In the genomic region with DNA sequence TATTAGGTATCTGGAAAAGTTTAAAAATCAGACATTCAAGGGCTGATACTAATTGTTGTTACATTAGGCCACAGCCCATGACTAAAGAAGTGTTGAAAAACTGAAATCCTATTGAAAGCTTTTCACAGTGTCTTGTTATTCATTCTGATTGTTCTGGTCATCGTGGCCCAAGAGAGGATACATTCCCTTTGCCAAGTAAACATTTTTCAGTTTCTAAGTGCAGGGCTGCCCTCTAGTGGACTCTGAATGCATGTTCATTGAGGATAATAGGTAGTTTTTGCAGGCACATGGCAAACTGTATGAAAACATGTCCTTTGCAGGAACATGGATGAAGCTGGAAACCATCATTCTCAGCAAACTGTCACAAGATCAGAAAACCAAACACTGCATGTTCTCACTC, we compare ENCODE assay signal across 8 cellular contexts.
DNase-seq lines count a peak whose midpoint lies in the region; ATAC-seq and TF ChIP-seq lines count a peak whose summit lies in the region.

No MANE protein-coding gene starts in this region.

- ATAC-seq in PC-3 (no peak), psoas muscle (no peak), HG03280 (IDR thresholded peaks at IDR 0.05; ENCODE audit: unreplicated experiment) (no peak)

- no peak overlapping the region for H3K4me2 ChIP-seq in PC-3 (ENCODE audit: low read length)

- H3K9me3 ChIP-seq in PC-3 (ENCODE audit: low read length) (no peaks in the 10 kb centered on the region), psoas muscle (no peaks in the 10 kb centered on the region)

- H3K27ac ChIP-seq in PC-3 (ENCODE audit: low read length) (no peak overlapping the region), psoas muscle (no peak overlapping the region)

- CTCF ChIA-PET in PC-3 (lab: Charles Lee), result no interaction called here

- BruUV-seq in PC-3 (replicated peaks; lab: Mats Ljungman, UMichigan), result no TSS peak

- H3K4me3 ChIP-seq in PC-3 (ENCODE audit: low read length), result no peak overlapping the region
- no peak overlapping the region for H3K4me3 ChIP-seq in epithelial cell of proximal tubule (ENCODE audit: low read depth, low read length)
- no peak overlapping the region for H3K4me3 ChIP-seq in psoas muscle

- no peak overlapping the region for H3K9ac ChIP-seq in PC-3 (ENCODE audit: low read length)

- H3F3A ChIP-seq in PC-3 (ENCODE audit: low read length, unreplicated experiment), result no peaks in the 10 kb centered on the region

- no peaks in the 10 kb centered on the region for H4K20me1 ChIP-seq in PC-3 (ENCODE audit: low read length)

- no peaks in the 10 kb centered on the region for H3K36me3 ChIP-seq in PC-3 (ENCODE audit: low read depth, low read length)
- no peaks in the 10 kb centered on the region for H3K36me3 ChIP-seq in psoas muscle (ENCODE audit: insufficient read depth in 1 of 2, low read depth in 1 of 2)

- TF ChIP-seq CTCF in PC-3 (conservative IDR thresholded peaks at IDR 0.05; ENCODE audit: low read depth, low read length) (peak; percentile 69), epithelial cell of proximal tubule (conservative IDR thresholded peaks at IDR 0.05; ENCODE audit: low read depth, low read length) (peak; percentile 76), psoas muscle (IDR thresholded peaks at IDR 0.05) (peak; percentile 46)

- H2AFZ ChIP-seq in PC-3 (ENCODE audit: low read length), result no peak overlapping the region

- peak; percentile 0 for DNase-seq in DMS153 (lab: John Stamatoyannopoulos, UW)
- DNase-seq in DMS153 treated with DMSO at 0.1 percent for 48 hours (lab: John Stamatoyannopoulos, UW; ENCODE audit: unreplicated experiment), result no peak
- peak; percentile 5 for DNase-seq in H4 (ENCODE audit: low spot score)
- peak; percentile 60 for DNase-seq in PC-3
- peak; percentile 25 for DNase-seq in epithelial cell of proximal tubule (ENCODE audit: low read depth)
- no peak for DNase-seq in psoas muscle
- no peak for DNase-seq in GM19238 (ENCODE audit: insufficient read length, low spot score)

- H3K27me3 ChIP-seq in PC-3 (ENCODE audit: low read length) (no peaks in the 10 kb centered on the region), psoas muscle (ENCODE audit: insufficient read depth in 3 of 3, low read length in 2 of 3) (no peaks in the 10 kb centered on the region)

- POLR2A ChIA-PET in PC-3 (lab: Charles Lee; ENCODE audit: unreplicated experiment), result no interaction called here

- intact Hi-C loops in PC-3 (cut with micrococcal nuclease) (no loop called here), psoas muscle (cut with DNase I) (loop anchor here in 1 of 2 donors (10.0 kb wide), 1 partner anchor 266 kb away; no protein-coding TSS in a partner anchor)

- H3K4me1 ChIP-seq in PC-3 (ENCODE audit: insufficient read depth, low read length) (no peaks in the 10 kb centered on the region), psoas muscle (no peaks in the 10 kb centered on the region)

- H3K9me2 ChIP-seq in PC-3 (replicated peaks; ENCODE audit: low read length), result no peaks in the 10 kb centered on the region

- no peaks in the 10 kb centered on the region for H3K79me2 ChIP-seq in PC-3 (ENCODE audit: low read length)

- WGBS in psoas muscle, 3 donors, result 32 to 50% (median 48%) methylated on average over 1 of the region's 1 CpG

Comparison
In these comparisons a context has a peak if more than half of its experiments do, and no peak if none do; other contexts are left out.
1. DNase-seq: peak in DMS153 (single experiment), H4 (single experiment), PC-3 (single experiment) and epithelial cell of proximal tubule (single experiment); none in DMS153 treated with DMSO at 0.1 percent for 48 hours (single experiment), psoas muscle (0 of 2) and GM19238 (single experiment).
2. Peak in every context shown above with its lines, with median percentiles within 50 percentile points of each other: CTCF ChIP-seq.